In genomic region chr3:55074861-55075260, GRCh38 we compare ENCODE assay signal across 16 cellular contexts.
DNase-seq lines count a peak whose midpoint lies in the region; ATAC-seq and TF ChIP-seq lines count a peak whose summit lies in the region.
"Had no signal": no experiment of that assay in that cellular context is flagged by ENCODE, and none has a peak within 500 bp of the region (broad histone marks: within the 10 kb centered on the region; RNA-seq: fewer than 3 reads in every experiment).

No MANE protein-coding gene starts in this region.

- DNase-seq in EH (ENCODE audit: low read depth) (peak; percentile 12), amniotic epithelial cell (ENCODE audit: low read depth) (peak; percentile 13), fibroblast of the aortic adventitia (ENCODE audit: low read depth) (peak; percentile 29), NAMALWA (ENCODE audit: low spot score) (no peak), ureter (ENCODE audit: low spot score) (no peak)
- DNase-seq: ACHN; C1 segment of cervical spinal cord; Calu3; CD4-positive, alpha-beta T cell; DMS 273 treated with DMSO at 0.1 percent for 48 hours; DMS79; GDM1; GOT3; H9 had no signal

- no peaks in the 10 kb centered on the region for H3K27me3 ChIP-seq in skeletal muscle satellite cell (ENCODE audit: control insufficient read depth, insufficient read depth, low read length)

- H3K9ac ChIP-seq in skeletal muscle satellite cell (ENCODE audit: low read depth, low read length) = peak overlapping the region; percentile 29

- H3K4me1 ChIP-seq in skeletal muscle satellite cell (ENCODE audit: control insufficient read depth, insufficient read depth, low read length) = no peaks in the 10 kb centered on the region

- H3K9me3 ChIP-seq in skeletal muscle satellite cell (replicated peaks; ENCODE audit: low read length) = no peaks in the 10 kb centered on the region

- no peaks in the 10 kb centered on the region for H3K36me3 ChIP-seq in skeletal muscle satellite cell (ENCODE audit: insufficient read depth, low read length)

- H3K4me3 ChIP-seq in fibroblast of the aortic adventitia (ENCODE audit: low read depth, low read length) = no peak overlapping the region
- H3K4me3 ChIP-seq in skeletal muscle satellite cell (ENCODE audit: low read length) = no peak overlapping the region

- no peak for ATAC-seq in HG03571 (IDR thresholded peaks at IDR 0.05; ENCODE audit: unreplicated experiment)

- no peak for TF ChIP-seq CTCF in fibroblast of the aortic adventitia (IDR thresholded peaks at IDR 0.05; ENCODE audit: insufficient read depth, low read length)

- peak overlapping the region; percentile 31 for H3K4me2 ChIP-seq in skeletal muscle satellite cell (ENCODE audit: low read length)

Comparison
In these comparisons a context has a peak if more than half of its experiments do, and no peak if none do; other contexts are left out.
1. DNase-seq: peak in EH (single experiment), amniotic epithelial cell (single experiment) and fibroblast of the aortic adventitia (single experiment); none in NAMALWA (single experiment) and ureter (single experiment).